Comparison of ENCODE assay signal across 8 cellular contexts in the genomic region with DNA sequence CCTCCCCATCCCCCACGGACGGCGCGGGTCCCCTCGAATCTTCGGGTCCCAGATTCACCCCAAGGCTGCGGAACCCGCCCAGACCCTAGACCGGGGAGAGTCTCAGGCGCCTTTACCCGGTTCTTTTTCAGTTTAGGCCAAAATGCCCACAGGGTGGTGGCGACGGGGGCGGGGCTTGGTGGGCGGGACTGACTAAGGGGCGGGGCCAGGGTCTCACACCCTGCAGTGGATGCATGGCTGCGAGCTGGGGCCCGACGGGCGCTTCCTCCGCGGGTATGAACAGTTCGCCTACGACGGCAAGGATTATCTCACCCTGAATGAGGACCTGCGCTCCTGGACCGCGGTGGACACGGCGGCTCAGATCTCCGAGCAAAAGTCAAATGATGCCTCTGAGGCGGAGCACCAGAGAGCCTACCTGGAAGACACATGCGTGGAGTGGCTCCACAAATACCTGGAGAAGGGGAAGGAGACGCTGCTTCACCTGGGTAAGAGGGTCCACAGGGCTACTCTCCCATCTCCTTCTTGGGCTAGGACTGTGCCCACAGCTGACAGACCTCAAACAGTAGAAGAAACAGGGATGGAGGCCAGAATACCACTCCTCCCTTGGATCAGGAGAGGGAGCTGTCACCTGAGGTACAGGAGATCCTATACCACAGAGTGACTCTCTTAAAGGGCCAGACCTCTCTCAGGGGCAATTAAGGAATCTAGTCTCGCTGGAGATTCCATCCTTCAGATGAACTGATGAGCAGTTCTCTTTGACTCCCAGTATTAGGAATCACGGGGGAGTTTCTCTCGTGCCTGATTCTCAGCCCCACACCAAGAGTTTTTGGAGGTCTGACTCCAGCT. TPM values are rescaled to one million over a fixed set of nuclear protein-coding genes. Genes with fewer than 3 reads are reported as not detected.
DNase-seq lines count a peak whose midpoint lies in the region; ATAC-seq and TF ChIP-seq lines count a peak whose summit lies in the region.

No MANE protein-coding gene starts in this region.

- no peak overlapping the region for H2BK12ac ChIP-seq in trophoblast cell (ENCODE audit: low read length)

- H3K14ac ChIP-seq in trophoblast cell (ENCODE audit: low read length): peak overlapping the region; percentile 13

- H3K9ac ChIP-seq in SK-N-MC (ENCODE audit: insufficient read length): peak overlapping the region; percentile 77
- H3K9ac ChIP-seq in trophoblast cell (ENCODE audit: low read length): no peak overlapping the region

- peaks cover 58% of the 10 kb centered on the region for H3K36me3 Mint-ChIP-seq in activated naive CD4-positive, alpha-beta T cell treated with anti-CD3 and anti-CD28 coated beads, Interleukin-2, amount 10 ng/mL, durations not matched to agents 7 days and 5 days
- H3K36me3 Mint-ChIP-seq in glutamatergic neuron (ENCODE audit: unreplicated experiment) (no peaks in the 10 kb centered on the region), type B pancreatic cell (peaks cover 4% of the 10 kb centered on the region)

- H4K12ac ChIP-seq in trophoblast cell (ENCODE audit: low read depth, low read length): peak overlapping the region; percentile 0

- peak overlapping the region; percentile 95 for H3K4me2 ChIP-seq in trophoblast cell (ENCODE audit: low read length)

- TF ChIP-seq CTCF in GM10266 (IDR thresholded peaks at IDR 0.05; ENCODE audit: control insufficient read depth, insufficient read depth, low read depth, missing control alignments) (no peak), glutamatergic neuron (IDR thresholded peaks at IDR 0.05; ENCODE audit: partially characterized antibody, unreplicated experiment) (no peak), type B pancreatic cell (conservative IDR thresholded peaks at IDR 0.05) (no peak)

- H3K4me3 ChIP-seq in SK-N-MC: peak overlapping the region; percentile 96
- H3K4me3 ChIP-seq in trophoblast cell (ENCODE audit: low read depth, low read length): peak overlapping the region; percentile 85

- CTCF ChIA-PET in activated naive CD4-positive, alpha-beta T cell treated with anti-CD3 and anti-CD28 coated beads, Interleukin-2, amount 10 ng/mL, durations not matched to agents 7 days and 5 days (lab: Charles Lee): interaction anchor here (0.7 to 5.6 kb wide), 5 partner anchors 8 to 54 kb away, joined by 3 to 76 read pairs (median 3); no protein-coding TSS in a partner anchor

- peak overlapping the region; percentile 11 for H4K91ac ChIP-seq in trophoblast cell (ENCODE audit: low read depth, low read length)

- H2AK5ac ChIP-seq in trophoblast cell (ENCODE audit: low read length): peak overlapping the region; percentile 20

- H2BK5ac ChIP-seq in trophoblast cell (ENCODE audit: low read depth, low read length, poor library complexity): peak overlapping the region; percentile 0

- DNase-seq in GM10266 (ENCODE audit: extremely low spot score) (peak; percentile 82), SK-N-MC (ENCODE audit: low read depth, low spot score) (no peak), glutamatergic neuron (peak; percentile 77), trophoblast cell (peak; percentile 51 to 66), type B pancreatic cell (ENCODE audit: extremely low spot score, unreplicated experiment) (no peak), pons (ENCODE audit: low spot score) (no peak)
- DNase-seq in activated naive CD4-positive, alpha-beta T cell treated with anti-CD3 and anti-CD28 coated beads, Interleukin-2, amount 10 ng/mL, durations not matched to agents 7 days and 5 days: peak; percentile 90

- H3K36me3 ChIP-seq in SK-N-MC (ENCODE audit: insufficient read depth, low read length) (peaks cover 4% of the 10 kb centered on the region), trophoblast cell (ENCODE audit: control insufficient read depth in 1 of 2, insufficient read depth in 2 of 2, low read length in 2 of 2) (peaks cover 21 to 25% of the 10 kb centered on the region in 2 experiments)

- H3K4ac ChIP-seq in trophoblast cell (ENCODE audit: low read depth, low read length): no peak overlapping the region

- peaks cover 5% of the 10 kb centered on the region for H3K9me3 Mint-ChIP-seq in activated naive CD4-positive, alpha-beta T cell treated with anti-CD3 and anti-CD28 coated beads, Interleukin-2, amount 10 ng/mL, durations not matched to agents 7 days and 5 days
- H3K9me3 Mint-ChIP-seq in glutamatergic neuron (ENCODE audit: unreplicated experiment) (peaks cover 2% of the 10 kb centered on the region), type B pancreatic cell (no peaks in the 10 kb centered on the region)

- H4K8ac ChIP-seq in trophoblast cell (ENCODE audit: low read depth, low read length): peak overlapping the region; percentile 79

- no peak overlapping the region for H2BK120ac ChIP-seq in trophoblast cell (ENCODE audit: insufficient read depth, low read length, poor library complexity)

- H3K23ac ChIP-seq in trophoblast cell (ENCODE audit: low read length): no peak overlapping the region

- H3K79me2 ChIP-seq in trophoblast cell (ENCODE audit: control insufficient read depth, insufficient read depth, low read length, poor library complexity): peaks cover 3% of the 10 kb centered on the region

- H3K27me3 Mint-ChIP-seq in activated naive CD4-positive, alpha-beta T cell treated with anti-CD3 and anti-CD28 coated beads, Interleukin-2, amount 10 ng/mL, durations not matched to agents 7 days and 5 days: peaks cover 14% of the 10 kb centered on the region
- H3K27me3 Mint-ChIP-seq in glutamatergic neuron (ENCODE audit: unreplicated experiment) (peaks cover 6% of the 10 kb centered on the region), type B pancreatic cell (peaks cover 28% of the 10 kb centered on the region)

- H3K4me1 Mint-ChIP-seq in activated naive CD4-positive, alpha-beta T cell treated with anti-CD3 and anti-CD28 coated beads, Interleukin-2, amount 10 ng/mL, durations not matched to agents 7 days and 5 days: peaks cover 57% of the 10 kb centered on the region
- H3K4me1 Mint-ChIP-seq in glutamatergic neuron (ENCODE audit: low read depth, unreplicated experiment) (peaks cover 1% of the 10 kb centered on the region), type B pancreatic cell (ENCODE audit: unreplicated experiment) (peaks cover 10% of the 10 kb centered on the region)

- WGBS in trophoblast cell (ENCODE audit: extremely low coverage, insufficient coverage, insufficient read length): no CpG with 5 or more reads among the region's 37 CpGs

- H3K27me3 ChIP-seq in trophoblast cell (ENCODE audit: insufficient read depth, low read length): no peaks in the 10 kb centered on the region

- H3K79me1 ChIP-seq in trophoblast cell (ENCODE audit: low read length): peaks cover 4% of the 10 kb centered on the region

- H3K27ac Mint-ChIP-seq in activated naive CD4-positive, alpha-beta T cell treated with anti-CD3 and anti-CD28 coated beads, Interleukin-2, amount 10 ng/mL, durations not matched to agents 7 days and 5 days: peak overlapping the region; percentile 100
- H3K27ac Mint-ChIP-seq in glutamatergic neuron (ENCODE audit: unreplicated experiment) (no peak overlapping the region), type B pancreatic cell (peak overlapping the region; percentile 99)

- peak overlapping the region; percentile 56 for H3K18ac ChIP-seq in trophoblast cell (ENCODE audit: low read length)

- peaks cover 4 to 5% of the 10 kb centered on the region in 2 experiments for H3K4me1 ChIP-seq in trophoblast cell (ENCODE audit: control insufficient read depth in 1 of 2, insufficient read depth in 2 of 2, low read length in 2 of 2)

- peak overlapping the region; percentile 99 for H3K4me3 Mint-ChIP-seq in activated naive CD4-positive, alpha-beta T cell treated with anti-CD3 and anti-CD28 coated beads, Interleukin-2, amount 10 ng/mL, durations not matched to agents 7 days and 5 days
- H3K4me3 Mint-ChIP-seq in glutamatergic neuron (ENCODE audit: unreplicated experiment) (peak overlapping the region; percentile 91), type B pancreatic cell (peak overlapping the region; percentile 98)

- ATAC-seq in HG03135 (IDR thresholded peaks at IDR 0.05; ENCODE audit: unreplicated experiment): peak; percentile 33

- H3K27ac ChIP-seq in SK-N-MC (no peak overlapping the region), trophoblast cell (ENCODE audit: low read depth, low read length) (no peak overlapping the region)

- peak overlapping the region; percentile 88 for H2AFZ ChIP-seq in trophoblast cell (ENCODE audit: insufficient read depth, low read length, poor library complexity)

- H3K9me3 ChIP-seq in SK-N-MC (ENCODE audit: low read depth, low read length): no peaks in the 10 kb centered on the region
- no peaks in the 10 kb centered on the region for H3K9me3 ChIP-seq in trophoblast cell (ENCODE audit: insufficient read depth, low read depth, low read length)

RNA-seq across cellular contexts. Expression of a gene that starts 0.9 kb away (rescaled TPM):
- total RNA-seq in glutamatergic neuron (ENCODE audit: unreplicated experiment): 18.1 TPM
- polyA plus RNA-seq in trophoblast cell (2013): 35.3 and 35.6 TPM in 2 replicates
- total RNA-seq in type B pancreatic cell (ENCODE audit: low replicate concordance): 50.8 and 109 TPM in 2 replicates

Comparison
In these comparisons a context has a peak if more than half of its experiments do, and no peak if none do; other contexts are left out.
1. DNase-seq: peak in GM10266 (single experiment), activated naive CD4-positive, alpha-beta T cell treated with anti-CD3 and anti-CD28 coated beads, Interleukin-2, amount 10 ng/mL, durations not matched to agents 7 days and 5 days (single experiment), glutamatergic neuron (single experiment) and trophoblast cell (2 of 2); none in SK-N-MC (single experiment), type B pancreatic cell (single experiment) and pons (single experiment).
2. Peak in every context shown above with its lines, with median percentiles within 50 percentile points of each other: H3K4me3 Mint-ChIP-seq.